Comparison of ENCODE assay signal across 16 cellular contexts in genomic region chr18:34608064-34608463, GRCh38.
DNase-seq lines count a peak whose midpoint lies in the region; ATAC-seq and TF ChIP-seq lines count a peak whose summit lies in the region.
"Had no signal": no experiment of that assay in that cellular context is flagged by ENCODE, and none has a peak within 500 bp of the region (broad histone marks: within the 10 kb centered on the region; RNA-seq: fewer than 3 reads in every experiment).

No MANE protein-coding gene starts in this region.

- H3K9me3 ChIP-seq in right atrium auricular region (no peaks in the 10 kb centered on the region), skeletal muscle tissue (ENCODE audit: control insufficient read depth in 3 of 3, low read length in 3 of 3) (no peaks in the 10 kb centered on the region), lower lobe of right lung (no peaks in the 10 kb centered on the region)
- H3K9me3 ChIP-seq: BLaER1, HAP-1 had no signal

- H3K36me3 ChIP-seq in right atrium auricular region (no peaks in the 10 kb centered on the region), skeletal muscle tissue (ENCODE audit: control insufficient read depth in 3 of 3, insufficient read depth in 3 of 3, low read length in 3 of 3) (no peaks in the 10 kb centered on the region), lower lobe of right lung (no peaks in the 10 kb centered on the region)
- H3K36me3 ChIP-seq: BLaER1, HAP-1 had no signal

- H3K4me3 ChIP-seq in right atrium auricular region: no peak overlapping the region
- no peak overlapping the region for H3K4me3 ChIP-seq in skeletal muscle tissue (ENCODE audit: low read length in 3 of 3)
- H3K4me3 ChIP-seq in lower lobe of right lung: no peak overlapping the region
- H3K4me3 ChIP-seq: BLaER1, GM12878, GM23248, HAP-1 had no signal

- intact Hi-C loops in Right ventricle myocardium superior (cut with DNase I) (no loop called here), left ventricle myocardium superior (cut with micrococcal nuclease) (no loop called here), left cardiac atrium (cut with DNase I) (loop anchor here in 1 of 2 donors (10.0 kb wide), 1 partner anchor 253 kb away; no protein-coding TSS in a partner anchor), lower lobe of right lung (cut with DNase I) (no loop called here)

- no peaks in the 10 kb centered on the region for H3K27me3 ChIP-seq in right atrium auricular region
- H3K27me3 ChIP-seq in skeletal muscle tissue (ENCODE audit: control insufficient read depth in 3 of 3, insufficient read depth in 3 of 3, low read length in 3 of 3): no peaks in the 10 kb centered on the region
- H3K27me3 ChIP-seq in lower lobe of right lung (ENCODE audit: low read depth): no peaks in the 10 kb centered on the region
- H3K27me3 ChIP-seq: BLaER1 had no signal

- peak overlapping the region in 2 of 3 donors; percentile 0 to 6 for H3K9ac ChIP-seq in skeletal muscle tissue (ENCODE audit: low read depth in 1 of 3, low read length in 3 of 3)
- H3K9ac ChIP-seq: BLaER1, GM23248 had no signal

- peak; percentile 65 for ATAC-seq in Right ventricle myocardium superior (ENCODE audit: poor library complexity)
- ATAC-seq in left ventricle myocardium superior: peak; percentile 73
- no peak for ATAC-seq in left cardiac atrium
- ATAC-seq in GM18519 (IDR thresholded peaks at IDR 0.05; ENCODE audit: low FRiP score, unreplicated experiment): no peak
- ATAC-seq in lower lobe of right lung: no peak
- ATAC-seq: GM12878 had no signal

- no peak for TF ChIP-seq CTCF in right atrium auricular region (IDR thresholded peaks at IDR 0.05)
- no peak for TF ChIP-seq CTCF in lower lobe of right lung (IDR thresholded peaks at IDR 0.05)

- peaks cover 0 to 42% of the 10 kb centered on the region in 2 donors for H3K4me1 ChIP-seq in right atrium auricular region
- H3K4me1 ChIP-seq in skeletal muscle tissue (ENCODE audit: control insufficient read depth in 3 of 3, insufficient read depth in 3 of 3, low read length in 3 of 3): peaks cover 26 to 35% (median 33%) of the 10 kb centered on the region in 3 donors
- H3K4me1 ChIP-seq in lower lobe of right lung: no peaks in the 10 kb centered on the region
- H3K4me1 ChIP-seq: BLaER1, HAP-1 had no signal

- DNase-seq in Right ventricle myocardium superior (no peak), right atrium auricular region (ENCODE audit: low spot score) (no peak), left ventricle myocardium superior (no peak), left cardiac atrium (no peak), lower lobe of right lung (no peak)
- DNase-seq: 8988T; CD4-positive, alpha-beta memory T cell; DMS153; DND-41; EL; GM23248 had no signal

- H3K27ac ChIP-seq in right atrium auricular region (peak overlapping the region in 1 of 2 donors; percentile 48), skeletal muscle tissue (ENCODE audit: low read depth, low read length) (peak overlapping the region; percentile 16), lower lobe of right lung (no peak overlapping the region)
- H3K27ac ChIP-seq: BLaER1, GM23248 had no signal

Comparison
In these comparisons a context has a peak if more than half of its experiments do, and no peak if none do; other contexts are left out.
1. ATAC-seq: peak in Right ventricle myocardium superior (single experiment) and left ventricle myocardium superior (single experiment); none in left cardiac atrium (0 of 2), GM18519 (single experiment) and lower lobe of right lung (0 of 2).